In genomic region chr1:118578276-118578675, GRCh38 we compare ENCODE assay signal across 34 cellular contexts.
"Had no signal": no experiment of that assay in that cellular context is flagged by ENCODE, and none has a peak within 500 bp of the region (broad histone marks: within the 10 kb centered on the region; RNA-seq: fewer than 3 reads in every experiment).

No MANE protein-coding gene starts in this region.

- DNase-seq: Karpas-422, Kasumi-1, MG63, MM.1S, MV-4-11, NCI-H1048, NCI-H1092, NCI-H1092 treated with DMSO at 0.1 percent for 48 hours, NCI-H1105, NCI-H1105 treated with DMSO at 0.1 percent for 48 hours, NCI-H1417, NCI-H1417 treated with DMSO at 0.1 percent for 48 hours, NCI-H1436, NCI-H1436 treated with DMSO at 0.1 percent for 48 hours, NCI-H146, NCI-H1694, NCI-H1694 treated with DMSO at 0.1 percent for 48 hours, NCI-H187, NCI-H187 treated with DMSO at 0.1 percent for 48 hours, NCI-H1930, NCI-H2029, NCI-H2029 treated with DMSO at 0.1 percent for 48 hours, NCI-H2081, NCI-H2081 treated with DMSO at 0.1 percent for 48 hours, NCI-H2107, NCI-H2171, NCI-H2171 treated with DMSO at 0.1 percent for 48 hours, NCI-H2227 treated with DMSO at 0.1 percent for 48 hours, NCI-H226, NCI-H345, NCI-H446, NCI-H446 treated with DMSO at 0.1 percent for 48 hours, NCI-H510A, NCI-H510A treated with DMSO at 0.1 percent for 48 hours had no signal

- H3K36me3 ChIP-seq: MG63 had no signal

- H3K4me3 ChIP-seq: MG63 had no signal

- H3K27me3 ChIP-seq: MG63 had no signal
